ENCODE assay signal across 25 cellular contexts in genomic region chr19:16224266-16225045, GRCh38. TPM values are rescaled to one million over a fixed set of nuclear protein-coding genes. Genes with fewer than 3 reads are reported as not detected.
A peak's percentile ranks its signal among the peaks of the same experiment; 100 is the strongest.
DNase-seq lines count a peak whose midpoint lies in the region; ATAC-seq, FAIRE-seq and TF ChIP-seq lines count a peak whose summit lies in the region.
"Had no signal": no experiment of that assay in that cellular context is flagged by ENCODE, and none has a peak within 500 bp of the region (broad histone marks: within the 10 kb centered on the region; RNA-seq: fewer than 3 reads in every experiment).

No MANE protein-coding gene starts in this region.

- peaks cover 54 to 83% of the 10 kb centered on the region in 2 experiments for H3K36me3 ChIP-seq in SK-N-SH (replicated peaks in 1 of 2; ENCODE audit: control insufficient read depth in 1 of 2, insufficient read depth in 2 of 2, low read length in 1 of 2)
- H3K36me3 ChIP-seq in smooth muscle cell (ENCODE audit: low read depth), result peaks cover 16% of the 10 kb centered on the region

- H3K4me3 ChIP-seq in SK-N-SH (ENCODE audit: low read depth in 2 of 2, low read length in 1 of 2) (no peak overlapping the region), smooth muscle cell (no peak overlapping the region)
- H3K4me3 ChIP-seq: HAP-1, SJSA1 had no signal

- 94% methylated on average over 22 of the region's 32 CpGs for WGBS in SK-N-SH (ENCODE audit: low lambda C conversion rate)
- 96% methylated on average over 29 of the region's 32 CpGs for WGBS in smooth muscle cell (ENCODE audit: low lambda C conversion rate)

- no peak for FAIRE-seq in GM12891 (lab: Jason Lieb, UNC)
- FAIRE-seq: G401.6, RCC 7860 had no signal

- no peak overlapping the region for H3K9ac ChIP-seq in SK-N-SH
- H3K9ac ChIP-seq in smooth muscle cell (ENCODE audit: low read depth), result no peak overlapping the region

- H3K79me2 ChIP-seq in SK-N-SH (ENCODE audit: insufficient read depth) (peaks cover 36% of the 10 kb centered on the region; the same call in 1 of the 2 replicates), smooth muscle cell (ENCODE audit: low read depth) (peaks cover 14% of the 10 kb centered on the region)

- POLR2A ChIA-PET in SK-N-SH (lab: Yijun Ruan, JAX), result no interaction called here

- no peak overlapping the region for H3K4me3 Mint-ChIP-seq in effector memory CD8-positive, alpha-beta T cell
- H3K4me3 Mint-ChIP-seq: CD8-positive, alpha-beta T cell had no signal

- 0 out of 2 replicates have a peak, but pooled peaks cover 3% of the 10 kb centered on the region for H4K20me1 ChIP-seq in SK-N-SH (ENCODE audit: insufficient read depth)
- peaks cover 40% of the 10 kb centered on the region for H4K20me1 ChIP-seq in smooth muscle cell (ENCODE audit: low read depth)

- H3K9me3 Mint-ChIP-seq in effector memory CD8-positive, alpha-beta T cell, result peaks cover 0 to 5% of the 10 kb centered on the region in 2 donors

- CTCF ChIA-PET in SK-N-SH (lab: Yijun Ruan, JAX), result interaction anchor here (1.4 kb wide), 1 partner anchor 13 kb away, joined by 4 read pairs; no protein-coding TSS in a partner anchor

- ATAC-seq in SK-N-SH treated with all-trans-retinoic acid at 6 μM for 48 hours (no peak), sciatic nerve (no peak)
- ATAC-seq in effector memory CD8-positive, alpha-beta T cell (replicated peaks), result no peak
- ATAC-seq: CD8-positive, alpha-beta T cell; Right ventricle myocardium inferior had no signal

- H3K9me3 ChIP-seq in SK-N-SH (peaks cover 23% of the 10 kb centered on the region; the same call in 1 of the 2 replicates), smooth muscle cell (replicated peaks; ENCODE audit: low read depth) (no peaks in the 10 kb centered on the region)

- H3K27ac ChIP-seq in SK-N-SH (ENCODE audit: low read depth in 2 of 2, low read length in 1 of 2) (no peak overlapping the region), smooth muscle cell (ENCODE audit: low read depth) (no peak overlapping the region)
- H3K27ac ChIP-seq: 22Rv1, SJSA1 had no signal

- H3K36me3 Mint-ChIP-seq in effector memory CD8-positive, alpha-beta T cell (ENCODE audit: insufficient read depth), result peaks cover 44% of the 10 kb centered on the region

- H3K4me1 ChIP-seq in SK-N-SH (ENCODE audit: control insufficient read depth in 1 of 2, insufficient read depth in 2 of 2, low read depth in 1 of 2, low read length in 1 of 2) (no peaks in the 10 kb centered on the region), smooth muscle cell (ENCODE audit: low read depth) (no peaks in the 10 kb centered on the region)
- H3K4me1 ChIP-seq: HAP-1, SJSA1 had no signal

- H3F3A ChIP-seq in SK-N-SH (replicated peaks; ENCODE audit: insufficient read depth) (peaks cover 13% of the 10 kb centered on the region), smooth muscle cell (ENCODE audit: low read depth) (no peaks in the 10 kb centered on the region)

- TF ChIP-seq CTCF in SK-N-SH (IDR thresholded peaks at IDR 0.05) (no peak), smooth muscle cell (IDR thresholded peaks at IDR 0.05; ENCODE audit: borderline replicate concordance, insufficient read depth, poor library complexity, severe bottlenecking) (no peak)

- DNase-seq in SK-N-SH (peak; percentile 8), GM12891 (ENCODE audit: insufficient read length, low spot score) (peak; percentile 0), islet precursor cell (peak; percentile 44), sciatic nerve (ENCODE audit: low spot score) (peak; percentile 55), smooth muscle cell (lab: John Stamatoyannopoulos, UW; ENCODE audit: unreplicated experiment) (no peak), NCI-H1048 (lab: John Stamatoyannopoulos, UW) (no peak)
- no peak for DNase-seq in effector memory CD8-positive, alpha-beta T cell
- DNase-seq: ACHN, C1 segment of cervical spinal cord, Karpas-422, NCI-H1417, NCI-H1694 treated with DMSO at 0.1 percent for 48 hours, NCI-H446, NCI-H526 treated with DMSO at 0.1 percent for 48 hours, OCI-M1 had no signal

- H2AFZ ChIP-seq in SK-N-SH (ENCODE audit: low read depth) (no peak overlapping the region), smooth muscle cell (ENCODE audit: low read depth) (no peak overlapping the region)

- H3K4me1 Mint-ChIP-seq in effector memory CD8-positive, alpha-beta T cell (ENCODE audit: low read depth in 2 of 2), result peaks cover 0 to 3% of the 10 kb centered on the region in 2 donors

- no peaks in the 10 kb centered on the region for H3K9me2 ChIP-seq in SK-N-SH

- intact Hi-C loops in sciatic nerve (cut with DNase I), result no loop called here

- TF ChIP-seq EP300 in SK-N-SH (IDR thresholded peaks at IDR 0.05; ENCODE audit: borderline replicate concordance in 1 of 2, low read depth in 1 of 2, low read length in 1 of 2), result no peak

- TF ChIP-seq POLR2A in GM12891 (IDR thresholded peaks at IDR 0.05; ENCODE audit: low read depth, low read length), result no peak

- H3K27me3 ChIP-seq in SK-N-SH (ENCODE audit: insufficient read depth) (no peaks in the 10 kb centered on the region), smooth muscle cell (ENCODE audit: low read depth) (no peaks in the 10 kb centered on the region)
- H3K27me3 ChIP-seq: SJSA1 had no signal

- H3K4me2 ChIP-seq in SK-N-SH (no peak overlapping the region), smooth muscle cell (no peak overlapping the region)

- TF ChIP-seq RAD21 in SK-N-SH (IDR thresholded peaks at IDR 0.05; ENCODE audit: low read length), result no peak

- no peaks in the 10 kb centered on the region for H3K27me3 Mint-ChIP-seq in effector memory CD8-positive, alpha-beta T cell

- no peak overlapping the region for H3K27ac Mint-ChIP-seq in effector memory CD8-positive, alpha-beta T cell
- H3K27ac Mint-ChIP-seq: CD8-positive, alpha-beta T cell had no signal

TF ChIP-seq in SK-N-SH, 30 proteins besides CTCF, POLR2A, EP300 and RAD21:
- TF ChIP-seq FOXM1 (IDR thresholded peaks at IDR 0.05; ENCODE audit: low read depth) (no peak), ELF1 (IDR thresholded peaks at IDR 0.05) (no peak), RXRA (IDR thresholded peaks at IDR 0.05; ENCODE audit: borderline replicate concordance, low read depth) (no peak), GABPA (IDR thresholded peaks at IDR 0.05; ENCODE audit: low read depth) (no peak), SIN3A (IDR thresholded peaks at IDR 0.05; ENCODE audit: borderline replicate concordance, low read depth, low read length) (no peak), TAF1 (IDR thresholded peaks at IDR 0.05; ENCODE audit: borderline replicate concordance, low read depth, low read length) (no peak), NFIC (IDR thresholded peaks at IDR 0.05; ENCODE audit: borderline replicate concordance) (no peak)

TF ChIP-seq in SK-N-SH treated with all-trans-retinoic acid at 6 μM for 48 hours, 23 proteins besides CTCF, POLR2A, EP300 and RAD21 (continues in another document):
- no peak for TF ChIP-seq ARNTL (CRISPR knock-in tag; IDR thresholded peaks at IDR 0.05; ENCODE audit: borderline replicate concordance, low read depth)
- no peak for TF ChIP-seq ZNF70 (CRISPR knock-in tag; IDR thresholded peaks at IDR 0.05)

TF ChIP-seq in GM12891, 5 proteins besides CTCF, POLR2A, EP300 and RAD21:
- TF ChIP-seq TAF1 (IDR thresholded peaks at IDR 0.05; ENCODE audit: low read depth, low read length) (no peak), SPI1 (IDR thresholded peaks at IDR 0.05; ENCODE audit: low read depth, low read length) (no peak), POU2F2 (IDR thresholded peaks at IDR 0.05; ENCODE audit: low read depth, low read length) (no peak), PAX5 (IDR thresholded peaks at IDR 0.05; ENCODE audit: insufficient read depth, low read length, severe bottlenecking) (no peak)
TF ChIP-seq in GM12891: peak in this region for 0.

RNA-seq across cellular contexts. Expression of gene AP1M1, which starts 26.7 kb away (rescaled TPM):
- polyA plus RNA-seq in SK-N-SH (2012; rRNA removed), result 101 and 133 TPM in 2 replicates
- 68.9 and 107 TPM in 2 replicates for polyA plus RNA-seq in SK-N-SH (2012; cell fraction: cytosol; rRNA removed)
- polyA plus RNA-seq in SK-N-SH (2012; cell fraction: nucleus; rRNA removed), result 156 and 167 TPM in 2 replicates
- polyA plus RNA-seq in GM12891 (2012; ENCODE audit: low read depth, missing spikeins), result 49.4 TPM
- total RNA-seq in sciatic nerve, result 76.8 TPM
- total RNA-seq in smooth muscle cell, result 53.8 and 70.6 TPM in 2 replicates
- 110 and 119 TPM in 2 replicates for polyA plus RNA-seq in smooth muscle cell

RNA-seq across cellular contexts. Expression of gene FAM32A, which starts 39.2 kb away (rescaled TPM):
- polyA plus RNA-seq in SK-N-SH (2012; rRNA removed) (156 and 192 TPM in 2 replicates), smooth muscle cell (132 and 139 TPM in 2 replicates)
- 192 and 201 TPM in 2 replicates for polyA plus RNA-seq in SK-N-SH (2012; cell fraction: cytosol; rRNA removed)
- 107 and 115 TPM in 2 replicates for polyA plus RNA-seq in SK-N-SH (2012; cell fraction: nucleus; rRNA removed)
- 51.4 TPM for polyA plus RNA-seq in GM12891 (2012; ENCODE audit: low read depth, missing spikeins)
- total RNA-seq in sciatic nerve (44.8 TPM), smooth muscle cell (99.2 and 109 TPM in 2 replicates)

RNA-seq across cellular contexts. Expression of gene CIB3, which starts 51.1 kb away (rescaled TPM):
- polyA plus RNA-seq in SK-N-SH (2012; rRNA removed), result not detected in 2 replicates
- polyA plus RNA-seq in SK-N-SH (2012; cell fraction: cytosol; rRNA removed), result 0.14 TPM in 1 of 2 replicates, not detected in the other
- not detected in 2 replicates for polyA plus RNA-seq in SK-N-SH (2012; cell fraction: nucleus; rRNA removed)
- not detected for polyA plus RNA-seq in GM12891 (2012; ENCODE audit: low read depth, missing spikeins)
- not detected for total RNA-seq in sciatic nerve
- not detected in 2 replicates for total RNA-seq in smooth muscle cell
- polyA plus RNA-seq in smooth muscle cell, result not detected in 2 replicates
- total RNA-seq: CD8-positive, alpha-beta T cell; Daoy; M059J; Right ventricle myocardium inferior; SJSA1 had no signal

Comparison
In these comparisons a context has a peak if more than half of its experiments do, and no peak if none do; other contexts are left out.
1. DNase-seq: peak in SK-N-SH (single experiment), GM12891 (single experiment), islet precursor cell (single experiment) and sciatic nerve (single experiment); none in smooth muscle cell (single experiment), NCI-H1048 (single experiment) and effector memory CD8-positive, alpha-beta T cell (0 of 3).